In genomic region chr12:112944028-112944690, GRCh38 we compare ENCODE assay signal across 1 cellular context.
TF ChIP-seq lines count a peak whose summit lies in the region.

No MANE protein-coding gene starts in this region.

TF ChIP-seq in GM23338, 12 proteins besides CTCF, POLR2A, EP300 and RAD21 (continued from another document):
- no peak for TF ChIP-seq ETS1 (IDR thresholded peaks at IDR 0.05)
- TF ChIP-seq REST (IDR thresholded peaks at IDR 0.05; ENCODE audit: unreplicated experiment), result no peak
- TF ChIP-seq JUNB (IDR thresholded peaks at IDR 0.05; ENCODE audit: unreplicated experiment), result no peak
TF ChIP-seq in GM23338: peak in this region for 0.
